Comparison of ENCODE assay signal across 23 cellular contexts in the genomic region with DNA sequence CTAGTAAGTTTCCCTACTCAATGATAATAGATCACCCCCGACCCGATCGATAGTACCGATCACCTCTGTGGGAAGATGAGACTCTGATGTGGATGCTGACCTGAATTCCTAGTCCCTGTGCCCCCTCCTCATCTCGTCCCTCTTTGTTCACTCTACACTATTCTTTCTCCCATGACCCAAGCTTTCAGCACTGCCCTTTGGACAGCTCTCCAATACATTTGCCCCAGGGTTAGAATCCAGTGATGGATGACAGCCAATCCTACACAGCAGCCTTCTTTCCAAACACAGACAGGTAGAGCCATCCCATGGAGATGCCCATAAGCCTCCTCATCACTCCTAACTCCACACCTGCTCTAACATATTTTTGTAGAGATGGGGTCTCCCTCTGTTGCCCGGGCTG.
"Had no signal": no experiment of that assay in that cellular context is flagged by ENCODE, and none has a peak within 500 bp of the region (broad histone marks: within the 10 kb centered on the region; RNA-seq: fewer than 3 reads in every experiment).

No MANE protein-coding gene starts in this region.

- H3K4me3 ChIP-seq: body of pancreas, gastrocnemius medialis, heart left ventricle, left lung, right atrium auricular region, skin epidermis, thyroid gland, vagina had no signal

- H3K27ac Mint-ChIP-seq: activated naive CD8-positive, alpha-beta T cell; memory B cell; natural killer cell; stimulated activated naive B cell treated with anti-CD40 and anti-IgM and Interleukin-4, amounts not matched to agents 10 μg/mL and 1 μg/mL and 100 μg/mL, for 72 hours; T-helper 2 cell treated with Interferon-gamma antibody and Interleukin-4, amounts not matched to agents 5 μg/mL and 100 μg/mL, for 36 hours had no signal

- DNase-seq: activated CD4-positive, alpha-beta T cell treated with anti-CD3 and anti-CD28 coated beads, Interleukin-2, amount 50 U/mL, for 1 hour; activated CD8-positive, alpha-beta memory T cell treated with anti-CD3 and anti-CD28 coated beads for 24 hours; activated gamma-delta T cell treated with Interleukin-2 at 50 U/mL for 16 hours; amygdala; body of pancreas; erythroblast; gastrocnemius medialis; heart left ventricle; islet precursor cell; left lung; natural killer cell; occipital lobe; stimulated activated CD4-positive, alpha-beta T cell treated with anti-CD3 and anti-CD28 coated beads, Interleukin-15, amount 100 ng/mL, for 24 hours; stimulated activated CD4-positive, alpha-beta T cell treated with anti-CD3 and anti-CD28 coated beads, Interleukin-4, amount 100 ng/mL, for 1 hour; stimulated activated naive B cell treated with anti-CD40 and anti-IgM and Interleukin-4, amounts not matched to agents 10 μg/mL and 1 μg/mL and 100 μg/mL, for 72 hours; thyroid gland had no signal

- ATAC-seq: activated CD4-positive, CD25-positive, alpha-beta regulatory T cell treated with anti-CD3 and anti-CD28 coated beads, Interleukin-2, amount 50 U/mL, for 24 hours; body of pancreas; gastrocnemius medialis; heart left ventricle; left lung; natural killer cell; stimulated activated naive B cell treated with anti-CD40 and anti-IgM and Interleukin-4, amounts not matched to agents 10 μg/mL and 1 μg/mL and 100 μg/mL, for 72 hours had no signal

- H3K4me1 Mint-ChIP-seq: memory B cell; natural killer cell; stimulated activated naive B cell treated with anti-CD40 and anti-IgM and Interleukin-4, amounts not matched to agents 10 μg/mL and 1 μg/mL and 100 μg/mL, for 72 hours had no signal

- H3K4me1 ChIP-seq: body of pancreas, gastrocnemius medialis, heart left ventricle, left lung, right atrium auricular region, thyroid gland, vagina had no signal

- H3K36me3 Mint-ChIP-seq: activated naive CD8-positive, alpha-beta T cell; memory B cell; natural killer cell; stimulated activated naive B cell treated with anti-CD40 and anti-IgM and Interleukin-4, amounts not matched to agents 10 μg/mL and 1 μg/mL and 100 μg/mL, for 72 hours had no signal

- H3K27ac ChIP-seq: body of pancreas, gastrocnemius medialis, heart left ventricle, left lung, right atrium auricular region, skin epidermis, thyroid gland, vagina had no signal

- H3K36me3 ChIP-seq: gastrocnemius medialis, heart left ventricle, left lung, right atrium auricular region, thyroid gland, vagina had no signal

- H3K4me3 Mint-ChIP-seq: activated naive CD8-positive, alpha-beta T cell; memory B cell; natural killer cell; stimulated activated naive B cell treated with anti-CD40 and anti-IgM and Interleukin-4, amounts not matched to agents 10 μg/mL and 1 μg/mL and 100 μg/mL, for 72 hours; T-helper 2 cell treated with Interferon-gamma antibody and Interleukin-4, amounts not matched to agents 5 μg/mL and 100 μg/mL, for 36 hours had no signal

- H3K27me3 ChIP-seq: gastrocnemius medialis, right atrium auricular region, thyroid gland, vagina had no signal

- H3K9me3 Mint-ChIP-seq: memory B cell; natural killer cell; stimulated activated naive B cell treated with anti-CD40 and anti-IgM and Interleukin-4, amounts not matched to agents 10 μg/mL and 1 μg/mL and 100 μg/mL, for 72 hours; T-helper 2 cell treated with Interferon-gamma antibody and Interleukin-4, amounts not matched to agents 5 μg/mL and 100 μg/mL, for 36 hours had no signal

- H3K9me3 ChIP-seq: body of pancreas, gastrocnemius medialis, left lung, right atrium auricular region, thyroid gland, vagina had no signal
